24 cellular contexts compared by ENCODE assay signal in the genomic region with DNA sequence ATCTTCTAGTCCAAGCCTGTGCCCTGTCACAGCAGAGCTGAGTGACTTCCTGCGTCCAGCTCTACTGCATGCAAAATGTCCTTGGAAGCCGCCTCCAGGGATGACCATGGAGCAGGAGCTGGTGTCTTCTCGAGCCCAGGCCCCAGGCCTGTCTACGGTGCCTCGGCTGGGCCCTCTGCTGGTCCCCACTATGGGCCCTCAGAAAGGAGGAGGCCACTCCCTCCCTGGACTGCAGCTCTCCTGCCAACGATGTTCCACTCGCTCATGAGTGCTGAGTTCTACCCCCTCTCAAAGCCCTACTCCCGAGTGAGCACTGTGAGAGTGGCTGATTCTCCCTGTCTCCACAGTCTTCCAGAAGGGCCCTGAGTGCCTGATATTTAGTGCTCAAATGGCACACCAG.
DNase-seq lines count a peak whose midpoint lies in the region; ATAC-seq, FAIRE-seq and TF ChIP-seq lines count a peak whose summit lies in the region.
"Had no signal": no experiment of that assay in that cellular context is flagged by ENCODE, and none has a peak within 500 bp of the region (broad histone marks: within the 10 kb centered on the region; RNA-seq: fewer than 3 reads in every experiment).

No MANE protein-coding gene starts in this region.

- H3K27ac ChIP-seq in heart left ventricle (no peak overlapping the region), stomach (no peak overlapping the region)
- H3K27ac ChIP-seq: 22Rv1, BLaER1, C4-2B, GM23248 had no signal

- H3K4me1 Mint-ChIP-seq in endothelial cell (ENCODE audit: unreplicated experiment): no peaks in the 10 kb centered on the region
- H3K4me1 Mint-ChIP-seq: B cell had no signal

- peak; percentile 8 for DNase-seq in Right ventricle myocardium superior
- DNase-seq in heart left ventricle: no peak
- DNase-seq in endothelial cell (ENCODE audit: low spot score): no peak
- DNase-seq in mesenteric fat pad (ENCODE audit: low spot score): peak; percentile 64
- DNase-seq in stomach: peak; percentile 10
- no peak for DNase-seq in ureter (ENCODE audit: low spot score)
- no peak for DNase-seq in urothelium cell line (ENCODE audit: low spot score)
- DNase-seq in globus pallidus (ENCODE audit: low spot score): no peak
- DNase-seq: Caco-2; CD4-positive, CD25-positive, alpha-beta regulatory T cell; CD8-positive, alpha-beta T cell; DMS153; DND-41; GM23248; H7; HCEC 1CT had no signal

- H3K36me3 Mint-ChIP-seq in endothelial cell (ENCODE audit: low read depth, unreplicated experiment): peaks cover 19% of the 10 kb centered on the region
- H3K36me3 Mint-ChIP-seq: CD4-positive, CD25-positive, alpha-beta regulatory T cell; CD8-positive, alpha-beta T cell had no signal

- H3K27me3 Mint-ChIP-seq in endothelial cell (ENCODE audit: unreplicated experiment): peaks cover 14% of the 10 kb centered on the region
- H3K27me3 Mint-ChIP-seq: B cell; CD4-positive, CD25-positive, alpha-beta regulatory T cell had no signal

- ATAC-seq in Right ventricle myocardium superior (ENCODE audit: poor library complexity) (no peak), heart left ventricle (no peak)
- ATAC-seq: CD8-positive, alpha-beta T cell had no signal

- TF ChIP-seq CTCF in heart left ventricle (IDR thresholded peaks at IDR 0.05) (no peak), endothelial cell (IDR thresholded peaks at IDR 0.05; ENCODE audit: unreplicated experiment) (no peak), stomach (IDR thresholded peaks at IDR 0.05) (no peak)

- TF ChIP-seq POLR2A in heart left ventricle (IDR thresholded peaks at IDR 0.05): no peak
- no peak for TF ChIP-seq POLR2A in stomach (IDR thresholded peaks at IDR 0.05)

- H3K4me1 ChIP-seq in heart left ventricle (no peaks in the 10 kb centered on the region), stomach (no peaks in the 10 kb centered on the region)
- H3K4me1 ChIP-seq: BLaER1, Caco-2 had no signal

- H3K9me3 ChIP-seq in heart left ventricle: peaks cover 0 to 2% (median 0%) of the 10 kb centered on the region in 12 donors
- H3K9me3 ChIP-seq in stomach: no peaks in the 10 kb centered on the region

- H3K27ac Mint-ChIP-seq in endothelial cell (ENCODE audit: unreplicated experiment): no peak overlapping the region
- H3K27ac Mint-ChIP-seq: B cell; CD4-positive, CD25-positive, alpha-beta regulatory T cell; CD8-positive, alpha-beta T cell had no signal

- peaks cover 46% of the 10 kb centered on the region for H3K9me3 Mint-ChIP-seq in endothelial cell (ENCODE audit: unreplicated experiment)

- no peaks in the 10 kb centered on the region for H3K36me3 ChIP-seq in heart left ventricle
- peaks cover 0 to 6% (median 0%) of the 10 kb centered on the region in 4 donors for H3K36me3 ChIP-seq in stomach
- H3K36me3 ChIP-seq: BLaER1 had no signal

- H3K27me3 ChIP-seq in heart left ventricle: peaks cover 0 to 3% (median 0%) of the 10 kb centered on the region in 9 donors
- no peaks in the 10 kb centered on the region for H3K27me3 ChIP-seq in stomach
- H3K27me3 ChIP-seq: BLaER1 had no signal

- peak overlapping the region; percentile 65 for H3K4me3 Mint-ChIP-seq in endothelial cell (ENCODE audit: unreplicated experiment)
- H3K4me3 Mint-ChIP-seq: B cell; CD4-positive, CD25-positive, alpha-beta regulatory T cell; CD8-positive, alpha-beta T cell had no signal

- TF ChIP-seq EP300 in stomach (IDR thresholded peaks at IDR 0.05): no peak

- intact Hi-C loops in Right ventricle myocardium superior (cut with DNase I): no loop called here
- intact Hi-C loops in heart left ventricle (cut with DNase I): no loop called here
- intact Hi-C loops in stomach (cut with DNase I; ENCODE audit: low total_unique reads): no loop called here

- no peak overlapping the region for H3K4me3 ChIP-seq in heart left ventricle
- no peak overlapping the region for H3K4me3 ChIP-seq in stomach
- H3K4me3 ChIP-seq: BLaER1, GM23248 had no signal

- WGBS in heart left ventricle, 4 donors: 82 to 91% (median 86%) methylated on average over 6 to 8 of the region's 8 CpGs
- 90 to 99% (median 95%) methylated on average over 8 of the region's 8 CpGs for WGBS in stomach, 5 donors

- no peak for FAIRE-seq in urothelium cell line (lab: Jason Lieb, UNC)
- FAIRE-seq: A204.1, G401.6, GM12892, H1 had no signal

Comparison
In these comparisons a context has a peak if more than half of its experiments do, and no peak if none do; other contexts are left out.
1. DNase-seq: peak in Right ventricle myocardium superior (single experiment), mesenteric fat pad (single experiment) and stomach (single experiment); none in heart left ventricle (0 of 5), endothelial cell (single experiment), ureter (single experiment), urothelium cell line (single experiment) and globus pallidus (single experiment).